In the genomic region with DNA sequence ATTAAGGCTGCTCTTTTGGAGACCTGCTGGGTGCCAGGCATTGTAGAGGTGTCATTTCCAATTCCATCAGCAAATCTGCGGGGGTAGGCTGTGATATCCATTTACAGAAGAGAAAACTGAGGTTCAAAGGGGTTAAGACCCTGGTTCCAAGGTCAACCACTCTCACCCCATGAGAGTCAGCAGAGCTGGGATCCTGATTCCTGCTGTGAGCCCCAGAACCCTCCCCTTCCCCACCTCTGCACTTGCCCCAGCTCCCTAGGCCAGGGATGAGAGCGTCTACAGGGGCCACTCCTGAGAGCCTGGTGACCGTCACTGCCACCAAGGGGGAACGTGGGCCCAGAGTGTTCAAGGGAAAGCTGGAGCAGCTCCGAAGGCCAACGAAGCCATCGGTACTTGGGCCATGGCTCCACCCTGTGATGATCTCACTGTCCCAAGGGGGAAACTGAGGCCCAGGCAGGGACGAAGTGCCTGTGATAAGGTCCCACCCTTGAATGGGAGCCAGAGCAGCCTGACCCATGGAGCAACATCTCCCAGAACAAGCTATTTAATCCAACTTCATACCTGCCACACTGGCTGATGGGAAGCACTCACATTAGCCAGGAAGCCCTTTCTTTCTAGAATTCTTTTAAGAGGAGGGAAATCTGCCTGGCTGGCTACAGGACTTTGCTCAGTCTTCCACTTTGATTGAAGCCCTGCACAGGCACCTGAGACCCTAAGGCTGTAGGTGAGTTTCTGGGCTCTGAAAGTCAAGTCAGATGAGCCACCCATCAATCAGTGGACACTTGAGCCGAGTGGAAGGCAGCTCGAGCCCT, we compare ENCODE assay signal across 9 cellular contexts. TPM values are rescaled to one million over a fixed set of nuclear protein-coding genes. Genes with fewer than 3 reads are reported as not detected.
DNase-seq lines count a peak whose midpoint lies in the region; ATAC-seq, FAIRE-seq and TF ChIP-seq lines count a peak whose summit lies in the region.
"Had no signal": no experiment of that assay in that cellular context is flagged by ENCODE, and none has a peak within 500 bp of the region (broad histone marks: within the 10 kb centered on the region; RNA-seq: fewer than 3 reads in every experiment).

No MANE protein-coding gene starts in this region.

- H3K27ac Mint-ChIP-seq in activated naive CD4-positive, alpha-beta T cell treated with anti-CD3 and anti-CD28 coated beads, Interleukin-2, amount 50 U/mL, for 24 hours = peak overlapping the region; percentile 55
- H3K27ac Mint-ChIP-seq in activated CD8-positive, alpha-beta T cell treated with anti-CD3 and anti-CD28 coated beads, Interleukin-2, amount 10 ng/mL, durations not matched to agents 7 days and 5 days = no peak overlapping the region

- H3K4me3 ChIP-seq in kidney (ENCODE audit: low read length in 2 of 2) (no peak overlapping the region), suprapubic skin (no peak overlapping the region)
- H3K4me3 ChIP-seq: body of pancreas had no signal

- H3K4me1 ChIP-seq in kidney (ENCODE audit: control insufficient read depth in 1 of 2, insufficient read depth in 1 of 2, low read depth in 1 of 2, low read length in 2 of 2) (peaks cover 5 to 21% of the 10 kb centered on the region in 2 donors), suprapubic skin (peaks cover 51% of the 10 kb centered on the region)

- DNase-seq in activated naive CD4-positive, alpha-beta T cell (lab: John Stamatoyannopoulos, UW) = no peak
- DNase-seq in activated CD8-positive, alpha-beta T cell treated with anti-CD3 and anti-CD28 coated beads, Interleukin-2, amount 10 ng/mL, durations not matched to agents 7 days and 5 days = no peak
- peak; percentile 48 for DNase-seq in kidney
- peak in 1 of 2 donors; percentile 63 for DNase-seq in suprapubic skin (ENCODE audit: low spot score in 2 of 2)
- DNase-seq in NCI-H2107 (lab: John Stamatoyannopoulos, UW) = no peak
- DNase-seq in HK-2 (ENCODE audit: unreplicated experiment) = no peak

- CTCF ChIA-PET in activated CD8-positive, alpha-beta T cell treated with anti-CD3 and anti-CD28 coated beads, Interleukin-2, amount 10 ng/mL, durations not matched to agents 7 days and 5 days (lab: Charles Lee) = interaction anchor here (1.1 to 1.2 kb wide), 3 partner anchors 15 to 1529 kb away, joined by 3 read pairs; no protein-coding TSS in a partner anchor

- no peaks in the 10 kb centered on the region for H3K36me3 Mint-ChIP-seq in activated naive CD4-positive, alpha-beta T cell treated with anti-CD3 and anti-CD28 coated beads, Interleukin-2, amount 50 U/mL, for 24 hours
- no peaks in the 10 kb centered on the region for H3K36me3 Mint-ChIP-seq in activated CD8-positive, alpha-beta T cell treated with anti-CD3 and anti-CD28 coated beads, Interleukin-2, amount 10 ng/mL, durations not matched to agents 7 days and 5 days (ENCODE audit: low read depth)

- H3K9me3 ChIP-seq in kidney (ENCODE audit: control insufficient read depth in 1 of 2, low read length in 2 of 2) (no peaks in the 10 kb centered on the region), suprapubic skin (no peaks in the 10 kb centered on the region)
- H3K9me3 ChIP-seq: body of pancreas had no signal

- ATAC-seq in activated CD8-positive, alpha-beta T cell treated with anti-CD3 and anti-CD28 coated beads, Interleukin-2, amount 10 ng/mL, durations not matched to agents 7 days and 5 days = no peak
- no peak for ATAC-seq in HG02973 (IDR thresholded peaks at IDR 0.05; ENCODE audit: unreplicated experiment)

- no peaks in the 10 kb centered on the region for H3K9me3 Mint-ChIP-seq in activated naive CD4-positive, alpha-beta T cell treated with anti-CD3 and anti-CD28 coated beads, Interleukin-2, amount 50 U/mL, for 24 hours
- H3K9me3 Mint-ChIP-seq in activated CD8-positive, alpha-beta T cell treated with anti-CD3 and anti-CD28 coated beads, Interleukin-2, amount 10 ng/mL, durations not matched to agents 7 days and 5 days (ENCODE audit: insufficient read depth) = no peaks in the 10 kb centered on the region

- no peak overlapping the region for H3K9ac ChIP-seq in kidney (ENCODE audit: low read length in 2 of 2)

- peak overlapping the region; percentile 80 for H3K4me3 Mint-ChIP-seq in activated naive CD4-positive, alpha-beta T cell treated with anti-CD3 and anti-CD28 coated beads, Interleukin-2, amount 50 U/mL, for 24 hours
- peak overlapping the region; percentile 48 for H3K4me3 Mint-ChIP-seq in activated CD8-positive, alpha-beta T cell treated with anti-CD3 and anti-CD28 coated beads, Interleukin-2, amount 10 ng/mL, durations not matched to agents 7 days and 5 days

- intact Hi-C loops in kidney (cut with DNase I) = no loop called here

- no peak for TF ChIP-seq POLR2A in suprapubic skin (IDR thresholded peaks at IDR 0.05)

- no peaks in the 10 kb centered on the region for H3K27me3 ChIP-seq in suprapubic skin
- H3K27me3 ChIP-seq: body of pancreas had no signal

- H3K27ac ChIP-seq in kidney (ENCODE audit: low read depth in 2 of 2, low read length in 2 of 2) (no peak overlapping the region), suprapubic skin (peak overlapping the region; percentile 93)

- POLR2A ChIA-PET in activated CD8-positive, alpha-beta T cell treated with anti-CD3 and anti-CD28 coated beads, Interleukin-2, amount 10 ng/mL, durations not matched to agents 7 days and 5 days (lab: Charles Lee) = no interaction called here

- no peaks in the 10 kb centered on the region for H3K27me3 Mint-ChIP-seq in activated naive CD4-positive, alpha-beta T cell treated with anti-CD3 and anti-CD28 coated beads, Interleukin-2, amount 50 U/mL, for 24 hours
- H3K27me3 Mint-ChIP-seq in activated CD8-positive, alpha-beta T cell treated with anti-CD3 and anti-CD28 coated beads, Interleukin-2, amount 10 ng/mL, durations not matched to agents 7 days and 5 days (ENCODE audit: low read depth) = peaks cover 17% of the 10 kb centered on the region

- WGBS in suprapubic skin = 82% methylated on average over 3 of the region's 10 CpGs

- TF ChIP-seq EP300 in suprapubic skin (IDR thresholded peaks at IDR 0.05) = no peak

- peaks cover 19% of the 10 kb centered on the region for H3K4me1 Mint-ChIP-seq in activated naive CD4-positive, alpha-beta T cell treated with anti-CD3 and anti-CD28 coated beads, Interleukin-2, amount 50 U/mL, for 24 hours
- H3K4me1 Mint-ChIP-seq in activated CD8-positive, alpha-beta T cell treated with anti-CD3 and anti-CD28 coated beads, Interleukin-2, amount 10 ng/mL, durations not matched to agents 7 days and 5 days (ENCODE audit: low read depth) = peaks cover 22% of the 10 kb centered on the region

- TF ChIP-seq CTCF in kidney (IDR thresholded peaks at IDR 0.05; ENCODE audit: borderline replicate concordance, extremely low read depth, insufficient read depth) (no peak), suprapubic skin (IDR thresholded peaks at IDR 0.05) (no peak)

- H3K36me3 ChIP-seq in kidney (ENCODE audit: control insufficient read depth in 1 of 2, insufficient read depth in 2 of 2, low read length in 2 of 2) = no peaks in the 10 kb centered on the region
- H3K36me3 ChIP-seq in suprapubic skin = no peaks in the 10 kb centered on the region

- no peak for FAIRE-seq in kidney (lab: Jason Lieb, UNC)

RNA-seq across cellular contexts. Expression of a gene that starts 2.1 kb away (rescaled TPM):
- total RNA-seq in activated CD8-positive, alpha-beta T cell treated with anti-CD3 and anti-CD28 coated beads, Interleukin-2, amount 10 ng/mL, durations not matched to agents 7 days and 5 days = 1 to 10 TPM; 7.1 to 8.1 TPM
- total RNA-seq in kidney (73.9 TPM), suprapubic skin (10 to 100 TPM; 55.7 to 75.0 (median 67.3) TPM)
- polyA plus RNA-seq in kidney (ENCODE audit: insufficient read depth, low read depth, low replicate concordance) = 49.6 TPM
